22 cellular contexts compared by ENCODE assay signal in the genomic region with DNA sequence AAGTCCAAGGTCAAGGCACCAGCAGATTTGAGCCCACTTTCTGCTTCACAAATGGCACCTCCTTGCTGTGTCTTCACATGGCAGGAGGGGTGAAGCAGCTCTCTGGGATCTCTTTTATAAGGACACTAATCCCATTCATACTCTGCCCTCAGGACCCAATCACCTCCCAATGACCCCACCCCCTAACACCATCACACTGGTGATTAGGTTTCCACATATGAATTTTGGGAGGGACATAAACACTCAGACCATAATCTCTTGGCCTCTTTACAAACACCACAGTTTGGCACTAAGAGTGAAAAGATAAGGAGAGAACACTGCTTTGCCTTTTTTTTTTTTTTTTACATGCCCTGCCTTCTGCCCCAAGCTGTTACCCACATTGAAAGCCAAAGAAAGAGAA.
A peak's percentile ranks its signal among the peaks of the same experiment; 100 is the strongest.
DNase-seq lines count a peak whose midpoint lies in the region; ATAC-seq and TF ChIP-seq lines count a peak whose summit lies in the region.
"Had no signal": no experiment of that assay in that cellular context is flagged by ENCODE, and none has a peak within 500 bp of the region (broad histone marks: within the 10 kb centered on the region; RNA-seq: fewer than 3 reads in every experiment).

No MANE protein-coding gene starts in this region.

- H3K9me3 ChIP-seq in right atrium auricular region = no peaks in the 10 kb centered on the region
- no peaks in the 10 kb centered on the region for H3K9me3 ChIP-seq in heart left ventricle
- no peaks in the 10 kb centered on the region for H3K9me3 ChIP-seq in mucosa of descending colon
- H3K9me3 ChIP-seq in gastroesophageal sphincter = no peaks in the 10 kb centered on the region
- H3K9me3 ChIP-seq: BLaER1 treated with 17β-estradiol and CSF1 and Interleukin-3, amounts not matched to agents 10 nM and 100 nM had no signal

- H3K27ac ChIP-seq in right atrium auricular region (peak overlapping the region in 1 of 2 donors; percentile 30), heart left ventricle (peak overlapping the region in 7 of 12 donors; percentile 6 to 61 (median 55)), gastroesophageal sphincter (no peak overlapping the region)
- H3K27ac ChIP-seq: BLaER1 treated with 17β-estradiol and CSF1 and Interleukin-3, amounts not matched to agents 10 nM and 100 nM; SJCRH30 had no signal

- no peak overlapping the region for H3K4me3 ChIP-seq in right atrium auricular region
- H3K4me3 ChIP-seq in heart left ventricle = no peak overlapping the region
- H3K4me3 ChIP-seq in mucosa of descending colon = no peak overlapping the region
- no peak overlapping the region for H3K4me3 ChIP-seq in gastroesophageal sphincter
- H3K4me3 ChIP-seq: BLaER1 treated with 17β-estradiol and CSF1 and Interleukin-3, amounts not matched to agents 10 nM and 100 nM; SJCRH30 had no signal

- TF ChIP-seq POLR2A in heart left ventricle (IDR thresholded peaks at IDR 0.05) (no peak), gastroesophageal sphincter (IDR thresholded peaks at IDR 0.05) (no peak)

- TF ChIP-seq CTCF in right atrium auricular region (IDR thresholded peaks at IDR 0.05) (no peak), heart left ventricle (IDR thresholded peaks at IDR 0.05) (no peak), mucosa of descending colon (IDR thresholded peaks at IDR 0.05) (no peak), gastroesophageal sphincter (IDR thresholded peaks at IDR 0.05) (no peak)

- H3K27me3 ChIP-seq in right atrium auricular region (no peaks in the 10 kb centered on the region), heart left ventricle (no peaks in the 10 kb centered on the region), gastroesophageal sphincter (no peaks in the 10 kb centered on the region)
- H3K27me3 ChIP-seq: BLaER1 treated with 17β-estradiol and CSF1 and Interleukin-3, amounts not matched to agents 10 nM and 100 nM; SJCRH30 had no signal

- CTCF ChIA-PET in HEK293T (lab: Yijun Ruan, JAX) = interaction anchor here (0.6 kb wide), 1 partner anchor 87 kb away, joined by 5 read pairs; no protein-coding TSS in a partner anchor

- no peaks in the 10 kb centered on the region for H3K36me3 ChIP-seq in right atrium auricular region
- H3K36me3 ChIP-seq in heart left ventricle = no peaks in the 10 kb centered on the region
- H3K36me3 ChIP-seq in mucosa of descending colon (ENCODE audit: low read depth) = no peaks in the 10 kb centered on the region
- no peaks in the 10 kb centered on the region for H3K36me3 ChIP-seq in gastroesophageal sphincter
- H3K36me3 ChIP-seq: BLaER1 treated with 17β-estradiol and CSF1 and Interleukin-3, amounts not matched to agents 10 nM and 100 nM; SJCRH30 had no signal

- ATAC-seq in Right ventricle myocardium superior (ENCODE audit: poor library complexity) (peak; percentile 70), heart left ventricle (peak; percentile 70 to 88 (median 84)), mucosa of descending colon (peak; percentile 70), gastroesophageal sphincter (no peak)
- ATAC-seq: Panc1 had no signal

- DNase-seq in Right ventricle myocardium superior (no peak), right atrium auricular region (ENCODE audit: low spot score) (no peak), OCI-M1 (lab: John Stamatoyannopoulos, UW) (peak; percentile 15), heart left ventricle (peak in 1 of 5 donors; percentile 27), mucosa of descending colon (peak in 1 of 3 donors; percentile 17), DMS53 treated with DMSO at 0.1 percent for 48 hours (lab: John Stamatoyannopoulos, UW; ENCODE audit: unreplicated experiment) (no peak), HEK293T (ENCODE audit: extremely low spot score) (no peak)
- DNase-seq: 8988T; CD4-positive, alpha-beta memory T cell; GDM1; HFFc6; KBM-7; MM.1S; NCI-H1048; NCI-H1436; NCI-H187 treated with DMSO at 0.1 percent for 48 hours; NCI-H526 treated with DMSO at 0.1 percent for 48 hours; NK-92 treated with Interleukin-12 subunit alpha and Interleukin-12 subunit beta, amount 100 ng/mL, for 24 hours had no signal

- H3K4me1 ChIP-seq in right atrium auricular region = peaks cover 0 to 15% of the 10 kb centered on the region in 2 donors
- peaks cover 0 to 19% (median 8%) of the 10 kb centered on the region in 12 donors for H3K4me1 ChIP-seq in heart left ventricle
- no peaks in the 10 kb centered on the region for H3K4me1 ChIP-seq in mucosa of descending colon (ENCODE audit: low read depth)
- no peaks in the 10 kb centered on the region for H3K4me1 ChIP-seq in gastroesophageal sphincter

- POLR2A ChIA-PET in HEK293T (lab: Yijun Ruan, JAX) = no interaction called here

- intact Hi-C loops in Right ventricle myocardium superior (cut with DNase I) = no loop called here
- intact Hi-C loops in heart left ventricle (cut with DNase I) = no loop called here
- intact Hi-C loops in mucosa of descending colon (cut with DNase I, micrococcal nuclease) = no loop called here

- TF ChIP-seq EP300 in gastroesophageal sphincter (IDR thresholded peaks at IDR 0.05) = no peak

TF ChIP-seq in HEK293T, 16 proteins besides CTCF, POLR2A, EP300 and RAD21:
- TF ChIP-seq LEF1 (IDR thresholded peaks at IDR 0.05; ENCODE audit: borderline replicate concordance) (no peak), L3MBTL2 (conservative IDR thresholded peaks at IDR 0.05) (no peak), CTBP1 (IDR thresholded peaks at IDR 0.05; ENCODE audit: borderline replicate concordance) (no peak), SUZ12 (IDR thresholded peaks at IDR 0.05) (no peak), ZNF384 (IDR thresholded peaks at IDR 0.05) (no peak), HDGF (IDR thresholded peaks at IDR 0.05; ENCODE audit: borderline replicate concordance) (no peak), ARNT (IDR thresholded peaks at IDR 0.05) (no peak), NFRKB (IDR thresholded peaks at IDR 0.05) (no peak), SP1 (IDR thresholded peaks at IDR 0.05) (no peak), FOXK2 (IDR thresholded peaks at IDR 0.05) (no peak), ELF4 (IDR thresholded peaks at IDR 0.05) (no peak), TARDBP (IDR thresholded peaks at IDR 0.05) (no peak), FOXM1 (IDR thresholded peaks at IDR 0.05; ENCODE audit: borderline replicate concordance) (no peak), BHLHE40 (IDR thresholded peaks at IDR 0.05; ENCODE audit: borderline replicate concordance) (no peak), FOXA1 (IDR thresholded peaks at IDR 0.05) (no peak)
- TF ChIP-seq, protein P1, sequence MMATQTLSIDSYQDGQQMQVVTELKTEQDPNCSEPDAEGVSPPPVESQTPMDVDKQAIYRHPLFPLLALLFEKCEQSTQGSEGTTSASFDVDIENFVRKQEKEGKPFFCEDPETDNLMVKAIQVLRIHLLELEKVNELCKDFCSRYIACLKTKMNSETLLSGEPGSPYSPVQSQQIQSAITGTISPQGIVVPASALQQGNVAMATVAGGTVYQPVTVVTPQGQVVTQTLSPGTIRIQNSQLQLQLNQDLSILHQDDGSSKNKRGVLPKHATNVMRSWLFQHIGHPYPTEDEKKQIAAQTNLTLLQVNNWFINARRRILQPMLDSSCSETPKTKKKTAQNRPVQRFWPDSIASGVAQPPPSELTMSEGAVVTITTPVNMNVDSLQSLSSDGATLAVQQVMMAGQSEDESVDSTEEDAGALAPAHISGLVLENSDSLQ (IDR thresholded peaks at IDR 0.05) = no peak

Comparison
In these comparisons a context has a peak if more than half of its experiments do, and no peak if none do; other contexts are left out.
1. H3K27ac ChIP-seq: peak in heart left ventricle (7 of 12); none in gastroesophageal sphincter (0 of 4).